Comparison of ENCODE assay signal across 8 cellular contexts in genomic region chr11:64233913-64234839, GRCh38. TPM values are rescaled to one million over a fixed set of nuclear protein-coding genes. Genes with fewer than 3 reads are reported as not detected.
DNase-seq lines count a peak whose midpoint lies in the region; ATAC-seq, FAIRE-seq and TF ChIP-seq lines count a peak whose summit lies in the region.

A gene with protein sequence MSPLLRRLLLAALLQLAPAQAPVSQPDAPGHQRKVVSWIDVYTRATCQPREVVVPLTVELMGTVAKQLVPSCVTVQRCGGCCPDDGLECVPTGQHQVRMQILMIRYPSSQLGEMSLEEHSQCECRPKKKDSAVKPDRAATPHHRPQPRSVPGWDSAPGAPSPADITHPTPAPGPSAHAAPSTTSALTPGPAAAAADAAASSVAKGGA (plus strand): TSS chr11:64234584. CDS start chr11:64234834, 250 bp downstream.

- POLR2A ChIA-PET in WTC11 (lab: Charles Lee) = no interaction called here

- TF ChIP-seq CTCF in WTC11 (IDR thresholded peaks at IDR 0.05) (no peak), keratinocyte (optimal IDR thresholded peaks at IDR 0.05 in 1 of 3, IDR thresholded peaks at IDR 0.05 in 1 of 3, conservative IDR thresholded peaks at IDR 0.05 in 1 of 3; ENCODE audit: extremely low read depth in 1 of 3, insufficient read depth in 2 of 3, low read length in 3 of 3) (no peak)

- H3K4me2 ChIP-seq in keratinocyte (ENCODE audit: control insufficient read depth, extremely low read depth, insufficient read depth, low read depth, low read length) = peak within 1 kb of the TSS; percentile 82

- no peaks in the 10 kb centered on the region for H3K27me3 ChIP-seq in keratinocyte (ENCODE audit: control insufficient read depth, extremely low read depth, insufficient read depth, low read length)

- H3K9me1 ChIP-seq in keratinocyte (ENCODE audit: control insufficient read depth, extremely low read depth, insufficient read depth, low read length) = peaks cover 2% of the 10 kb centered on the region

- H3K36me3 ChIP-seq in keratinocyte (ENCODE audit: control insufficient read depth in 2 of 2, extremely low read depth in 1 of 2, insufficient read depth in 2 of 2, low read length in 2 of 2) = peaks cover 10 to 26% of the 10 kb centered on the region in 2 experiments

- peaks cover 16% of the 10 kb centered on the region for H3K27me3 Mint-ChIP-seq in WTC11 (ENCODE audit: low read depth)

- H4K20me1 ChIP-seq in keratinocyte (ENCODE audit: control insufficient read depth, extremely low read depth, insufficient read depth, low read length) = no peaks in the 10 kb centered on the region

- no peaks in the 10 kb centered on the region for H3K79me2 ChIP-seq in keratinocyte (ENCODE audit: control insufficient read depth, insufficient read depth, low read length)

- peak; percentile 30 for ATAC-seq in GM18861 (IDR thresholded peaks at IDR 0.05; ENCODE audit: unreplicated experiment)
- ATAC-seq in WTC11 = peak; percentile 17; the same call in 1 of the 2 replicates
- ATAC-seq in HG02973 (IDR thresholded peaks at IDR 0.05; ENCODE audit: unreplicated experiment) = no peak

- no peak for FAIRE-seq in keratinocyte (lab: Jason Lieb, UNC)

- peak within 1 kb of the TSS; percentile 15; the same call in 1 of the 2 replicates for H3K27ac Mint-ChIP-seq in WTC11

- H3K4me3 Mint-ChIP-seq in WTC11 = peak within 1 kb of the TSS; percentile 85

- dilution Hi-C loops in keratinocyte (cut with MboI; ENCODE audit: extremely low pct_ligation_motif_present, low sequenced_read_pairs) = no loop called here

- H3K4me1 Mint-ChIP-seq in WTC11 = peaks cover 30% of the 10 kb centered on the region

- peak within 1 kb of the TSS; percentile 58 for H3K9ac ChIP-seq in keratinocyte (ENCODE audit: control insufficient read depth, extremely low read depth, insufficient read depth, low read length)

- no peaks in the 10 kb centered on the region for H3K9me3 Mint-ChIP-seq in WTC11

- H3K27ac ChIP-seq in keratinocyte (ENCODE audit: control insufficient read depth, insufficient read depth, low read length) = no peak within 1 kb of the TSS

- H2AFZ ChIP-seq in keratinocyte (ENCODE audit: control insufficient read depth, low read length) = no peak within 1 kb of the TSS

- no peak for DNase-seq in A172 (ENCODE audit: low spot score)
- DNase-seq in Kasumi-1 (lab: John Stamatoyannopoulos, UW) = peak; percentile 22 to 31
- DNase-seq in WTC11 (ENCODE audit: low spot score) = peak; percentile 61
- DNase-seq in central memory CD4-positive, alpha-beta T cell = peak; percentile 67
- no peak for DNase-seq in keratinocyte (ENCODE audit: low read depth, low spot score)
- DNase-seq in stimulated activated CD4-positive, alpha-beta T cell treated with anti-CD3 and anti-CD28 coated beads, Interleukin-15, amount 100 ng/mL, for 1 hour (ENCODE audit: low read depth in 1 of 2, low spot score in 1 of 2) = peak; percentile 55 to 62

- peaks cover 6% of the 10 kb centered on the region; the same call in 1 of the 2 replicates for H3K36me3 Mint-ChIP-seq in WTC11

- peaks cover 54% of the 10 kb centered on the region for H3K4me1 ChIP-seq in keratinocyte (ENCODE audit: control insufficient read depth, extremely low read depth, insufficient read depth, low read length)

- peak within 1 kb of the TSS; percentile 49 to 65 (median 63) for H3K4me3 ChIP-seq in keratinocyte (ENCODE audit: control insufficient read depth in 2 of 3, extremely low read depth in 1 of 3, insufficient read depth in 2 of 3, low read depth in 1 of 3, low read length in 3 of 3)

- H3K9me3 ChIP-seq in keratinocyte (ENCODE audit: control insufficient read depth, low read depth, low read length) = no peaks in the 10 kb centered on the region

- CTCF ChIA-PET in WTC11 (lab: Charles Lee) = interaction anchor here (1.0 to 5.4 kb wide), 5 partner anchors 16 to 123 kb away, joined by 3 to 35 read pairs (median 3); partner anchors contain the start of gene PLCB3

TF ChIP-seq in WTC11, 78 proteins besides CTCF, POLR2A, EP300 and RAD21 (continues in another document):
- TF ChIP-seq, protein P1, sequence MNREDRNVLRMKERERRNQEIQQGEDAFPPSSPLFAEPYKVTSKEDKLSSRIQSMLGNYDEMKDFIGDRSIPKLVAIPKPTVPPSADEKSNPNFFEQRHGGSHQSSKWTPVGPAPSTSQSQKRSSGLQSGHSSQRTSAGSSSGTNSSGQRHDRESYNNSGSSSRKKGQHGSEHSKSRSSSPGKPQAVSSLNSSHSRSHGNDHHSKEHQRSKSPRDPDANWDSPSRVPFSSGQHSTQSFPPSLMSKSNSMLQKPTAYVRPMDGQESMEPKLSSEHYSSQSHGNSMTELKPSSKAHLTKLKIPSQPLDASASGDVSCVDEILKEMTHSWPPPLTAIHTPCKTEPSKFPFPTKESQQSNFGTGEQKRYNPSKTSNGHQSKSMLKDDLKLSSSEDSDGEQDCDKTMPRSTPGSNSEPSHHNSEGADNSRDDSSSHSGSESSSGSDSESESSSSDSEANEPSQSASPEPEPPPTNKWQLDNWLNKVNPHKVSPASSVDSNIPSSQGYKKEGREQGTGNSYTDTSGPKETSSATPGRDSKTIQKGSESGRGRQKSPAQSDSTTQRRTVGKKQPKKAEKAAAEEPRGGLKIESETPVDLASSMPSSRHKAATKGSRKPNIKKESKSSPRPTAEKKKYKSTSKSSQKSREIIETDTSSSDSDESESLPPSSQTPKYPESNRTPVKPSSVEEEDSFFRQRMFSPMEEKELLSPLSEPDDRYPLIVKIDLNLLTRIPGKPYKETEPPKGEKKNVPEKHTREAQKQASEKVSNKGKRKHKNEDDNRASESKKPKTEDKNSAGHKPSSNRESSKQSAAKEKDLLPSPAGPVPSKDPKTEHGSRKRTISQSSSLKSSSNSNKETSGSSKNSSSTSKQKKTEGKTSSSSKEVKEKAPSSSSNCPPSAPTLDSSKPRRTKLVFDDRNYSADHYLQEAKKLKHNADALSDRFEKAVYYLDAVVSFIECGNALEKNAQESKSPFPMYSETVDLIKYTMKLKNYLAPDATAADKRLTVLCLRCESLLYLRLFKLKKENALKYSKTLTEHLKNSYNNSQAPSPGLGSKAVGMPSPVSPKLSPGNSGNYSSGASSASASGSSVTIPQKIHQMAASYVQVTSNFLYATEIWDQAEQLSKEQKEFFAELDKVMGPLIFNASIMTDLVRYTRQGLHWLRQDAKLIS (CRISPR knock-in tag; IDR thresholded peaks at IDR 0.05; ENCODE audit: borderline replicate concordance) = no peak
- TF ChIP-seq ZNF121 (CRISPR knock-in tag; IDR thresholded peaks at IDR 0.05) (peak; percentile 64; the same call in 1 of the 2 replicates), KAT7 (CRISPR knock-in tag; IDR thresholded peaks at IDR 0.05; ENCODE audit: borderline replicate concordance) (no peak), ZNF425 (CRISPR knock-in tag; conservative IDR thresholded peaks at IDR 0.05) (no peak), ATF1 (CRISPR knock-in tag; IDR thresholded peaks at IDR 0.05) (no peak), NFATC4 (CRISPR knock-in tag; IDR thresholded peaks at IDR 0.05) (no peak)
- TF ChIP-seq, protein P2, sequence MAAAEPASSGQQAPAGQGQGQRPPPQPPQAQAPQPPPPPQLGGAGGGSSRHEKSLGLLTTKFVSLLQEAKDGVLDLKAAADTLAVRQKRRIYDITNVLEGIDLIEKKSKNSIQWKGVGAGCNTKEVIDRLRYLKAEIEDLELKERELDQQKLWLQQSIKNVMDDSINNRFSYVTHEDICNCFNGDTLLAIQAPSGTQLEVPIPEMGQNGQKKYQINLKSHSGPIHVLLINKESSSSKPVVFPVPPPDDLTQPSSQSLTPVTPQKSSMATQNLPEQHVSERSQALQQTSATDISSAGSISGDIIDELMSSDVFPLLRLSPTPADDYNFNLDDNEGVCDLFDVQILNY (CRISPR knock-in tag; IDR thresholded peaks at IDR 0.05) = no peak
- TF ChIP-seq, protein P3, sequence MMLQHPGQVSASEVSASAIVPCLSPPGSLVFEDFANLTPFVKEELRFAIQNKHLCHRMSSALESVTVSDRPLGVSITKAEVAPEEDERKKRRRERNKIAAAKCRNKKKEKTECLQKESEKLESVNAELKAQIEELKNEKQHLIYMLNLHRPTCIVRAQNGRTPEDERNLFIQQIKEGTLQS (CRISPR knock-in tag; conservative IDR thresholded peaks at IDR 0.05) = no peak

RNA-seq across cellular contexts. Expression of the gene that starts here (rescaled TPM):
- total RNA-seq in A172 (2014; rRNA removed; shearing (Covaris generic)) = 24.4 and 33.0 TPM in 2 replicates
- 51.7 to 62.2 TPM (median 59.7 TPM) in 3 replicates for total RNA-seq in WTC11 (2021)
- polyA plus RNA-seq in keratinocyte = 9.7 to 23.3 TPM (median 10.0 TPM) in 3 replicates
- 9.0 TPM for polyA plus RNA-seq in keratinocyte (2011; ENCODE audit: low read depth)
- 11.0 and 16.3 TPM in 2 replicates for polyA plus RNA-seq in keratinocyte (2011; cell fraction: cytosol; rRNA removed)
- 10.7 and 13.0 TPM in 2 replicates for polyA plus RNA-seq in keratinocyte (2011; cell fraction: nucleus; rRNA removed)
- 49.0 and 59.7 TPM in 2 replicates for polyA plus RNA-seq in keratinocyte (2012; ENCODE audit: low replicate concordance)
- polyA minus RNA-seq in keratinocyte = 5.9 to 9.7 TPM (median 7.4 TPM) in 3 replicates
- 14.0 TPM for polyA minus RNA-seq in keratinocyte (2011; cell fraction: cytosol; rRNA and poly(A)+ RNA removed)
- 2.7 and 3.0 TPM in 2 replicates for polyA minus RNA-seq in keratinocyte (2011; cell fraction: nucleus; rRNA and poly(A)+ RNA removed)

Comparison
In these comparisons a context has a peak if more than half of its experiments do, and no peak if none do; other contexts are left out.
1. DNase-seq: peak in Kasumi-1 (2 of 2), WTC11 (single experiment), central memory CD4-positive, alpha-beta T cell (single experiment) and stimulated activated CD4-positive, alpha-beta T cell treated with anti-CD3 and anti-CD28 coated beads, Interleukin-15, amount 100 ng/mL, for 1 hour (2 of 2); none in A172 (single experiment) and keratinocyte (single experiment).